Comparison of ENCODE assay signal across 10 cellular contexts in genomic region chr7:74182453-74183090, GRCh38. TPM values are rescaled to one million over a fixed set of nuclear protein-coding genes. Genes with fewer than 3 reads are reported as not detected.
DNase-seq lines count a peak whose midpoint lies in the region; ATAC-seq and TF ChIP-seq lines count a peak whose summit lies in the region.
"Had no signal": no experiment of that assay in that cellular context is flagged by ENCODE, and none has a peak within 500 bp of the region (broad histone marks: within the 10 kb centered on the region; RNA-seq: fewer than 3 reads in every experiment).

No MANE protein-coding gene starts in this region.

- H3K27me3 ChIP-seq in iPS-15b (ENCODE audit: control insufficient read depth, insufficient read depth, low read length), result no peaks in the 10 kb centered on the region

- no peak for ATAC-seq in activated T-cell treated with anti-CD3 and anti-CD28 coated beads, Interleukin-2, amount 50 U/mL, for 4 hours
- ATAC-seq in activated CD8-positive, alpha-beta T cell treated with anti-CD3 and anti-CD28 coated beads for 36 hours, result no peak
- no peak for ATAC-seq in stimulated activated naive CD8-positive, alpha-beta T cell treated with anti-CD3 and anti-CD28 coated beads, Interleukin-15, amount 100 ng/mL, for 72 hours

- H3K36me3 Mint-ChIP-seq in activated T-cell treated with anti-CD3 and anti-CD28 coated beads, Interleukin-2, amount 50 U/mL, for 4 hours (ENCODE audit: insufficient read depth), result peaks cover 20% of the 10 kb centered on the region
- H3K36me3 Mint-ChIP-seq in activated CD8-positive, alpha-beta T cell treated with anti-CD3 and anti-CD28 coated beads for 36 hours (ENCODE audit: low read depth), result peaks cover 74% of the 10 kb centered on the region

- H3K9me3 ChIP-seq in iPS-15b (ENCODE audit: control insufficient read depth, insufficient read depth, low read length), result no peaks in the 10 kb centered on the region

- peaks cover 88% of the 10 kb centered on the region for H3K4me1 Mint-ChIP-seq in activated T-cell treated with anti-CD3 and anti-CD28 coated beads, Interleukin-2, amount 50 U/mL, for 4 hours (ENCODE audit: low read depth)
- H3K4me1 Mint-ChIP-seq in activated CD8-positive, alpha-beta T cell treated with anti-CD3 and anti-CD28 coated beads for 36 hours (ENCODE audit: low read depth), result peaks cover 82% of the 10 kb centered on the region
- peaks cover 92% of the 10 kb centered on the region for H3K4me1 Mint-ChIP-seq in stimulated activated naive CD8-positive, alpha-beta T cell treated with anti-CD3 and anti-CD28 coated beads, Interleukin-15, amount 100 ng/mL, for 72 hours

- intact Hi-C loops in activated CD8-positive, alpha-beta T cell treated with anti-CD3 and anti-CD28 coated beads for 36 hours (cut with micrococcal nuclease), result loop anchor here (5.0 kb wide), 1 partner anchor 115 kb away; no protein-coding TSS in a partner anchor

- CTCF ChIA-PET in activated CD8-positive, alpha-beta T cell treated with anti-CD3 and anti-CD28 coated beads for 36 hours (lab: Charles Lee), result interaction anchor here (1.1 to 2.5 kb wide), 3 partner anchors 10 to 219 kb away, joined by 3 to 7 read pairs (median 6); no protein-coding TSS in a partner anchor

- DNase-seq in activated T-cell treated with anti-CD3 and anti-CD28 coated beads, Interleukin-2, amount 50 U/mL, for 4 hours, result no peak
- DNase-seq in activated T-cell treated with anti-CD3 and anti-CD28 coated beads, Interleukin-2, amount 50 U/mL, for 1 hour, result no peak
- no peak for DNase-seq in activated CD8-positive, alpha-beta T cell treated with anti-CD3 and anti-CD28 coated beads for 36 hours
- no peak for DNase-seq in stimulated activated naive CD8-positive, alpha-beta T cell treated with anti-CD3 and anti-CD28 coated beads, Interleukin-15, amount 100 ng/mL, for 72 hours
- DNase-seq in activated CD8-positive, alpha-beta memory T cell treated with anti-CD3 and anti-CD28 coated beads, Interleukin-2, amount 50 U/mL, for 4 hours, result no peak
- DNase-seq in NCI-H748 treated with DMSO at 0.1 percent for 48 hours (lab: John Stamatoyannopoulos, UW) (no peak), NCI-H82 treated with DMSO at 0.1 percent for 48 hours (lab: John Stamatoyannopoulos, UW; ENCODE audit: unreplicated experiment) (no peak)
- DNase-seq: MV-4-11 had no signal

- H3K9me3 Mint-ChIP-seq in activated T-cell treated with anti-CD3 and anti-CD28 coated beads, Interleukin-2, amount 50 U/mL, for 4 hours, result no peaks in the 10 kb centered on the region
- H3K9me3 Mint-ChIP-seq in activated CD8-positive, alpha-beta T cell treated with anti-CD3 and anti-CD28 coated beads for 36 hours, result no peaks in the 10 kb centered on the region
- H3K9me3 Mint-ChIP-seq in stimulated activated naive CD8-positive, alpha-beta T cell treated with anti-CD3 and anti-CD28 coated beads, Interleukin-15, amount 100 ng/mL, for 72 hours, result no peaks in the 10 kb centered on the region

- no peaks in the 10 kb centered on the region for H3K27me3 Mint-ChIP-seq in activated T-cell treated with anti-CD3 and anti-CD28 coated beads, Interleukin-2, amount 50 U/mL, for 4 hours (ENCODE audit: low read depth)
- no peaks in the 10 kb centered on the region for H3K27me3 Mint-ChIP-seq in activated CD8-positive, alpha-beta T cell treated with anti-CD3 and anti-CD28 coated beads for 36 hours
- no peaks in the 10 kb centered on the region for H3K27me3 Mint-ChIP-seq in stimulated activated naive CD8-positive, alpha-beta T cell treated with anti-CD3 and anti-CD28 coated beads, Interleukin-15, amount 100 ng/mL, for 72 hours

- H3K4me1 ChIP-seq in iPS-15b (ENCODE audit: control insufficient read depth, insufficient read depth, low read length), result peaks cover 2% of the 10 kb centered on the region

- POLR2A ChIA-PET in activated CD8-positive, alpha-beta T cell treated with anti-CD3 and anti-CD28 coated beads for 36 hours (lab: Charles Lee), result interaction anchor here (0.6 to 3.4 kb wide), 3 partner anchors 7 to 83 kb away, joined by 4 to 23 read pairs (median 12); no protein-coding TSS in a partner anchor

- H3K4me3 ChIP-seq in iPS-15b (ENCODE audit: low read depth, low read length), result no peak overlapping the region
- H3K4me3 ChIP-seq: skin epidermis had no signal

- H3K9ac ChIP-seq in iPS-15b (ENCODE audit: low read depth, low read length), result peak overlapping the region; percentile 26

- TF ChIP-seq CTCF in activated CD8-positive, alpha-beta T cell treated with anti-CD3 and anti-CD28 coated beads for 36 hours (IDR thresholded peaks at IDR 0.05), result no peak

- peak overlapping the region; percentile 36 for H3K27ac Mint-ChIP-seq in activated CD8-positive, alpha-beta T cell treated with anti-CD3 and anti-CD28 coated beads for 36 hours
- peak overlapping the region; percentile 16 to 48 for H3K27ac Mint-ChIP-seq in stimulated activated naive CD8-positive, alpha-beta T cell treated with anti-CD3 and anti-CD28 coated beads, Interleukin-15, amount 100 ng/mL, for 72 hours

- no peaks in the 10 kb centered on the region for H3K36me3 ChIP-seq in iPS-15b (ENCODE audit: control insufficient read depth, insufficient read depth, low read length)

- peak overlapping the region; percentile 25 for H3K4me3 Mint-ChIP-seq in activated T-cell treated with anti-CD3 and anti-CD28 coated beads, Interleukin-2, amount 50 U/mL, for 4 hours
- H3K4me3 Mint-ChIP-seq in activated CD8-positive, alpha-beta T cell treated with anti-CD3 and anti-CD28 coated beads for 36 hours, result no peak overlapping the region
- peak overlapping the region; percentile 21 for H3K4me3 Mint-ChIP-seq in stimulated activated naive CD8-positive, alpha-beta T cell treated with anti-CD3 and anti-CD28 coated beads, Interleukin-15, amount 100 ng/mL, for 72 hours

RNA-seq across cellular contexts. Expression of gene EIF4H, which starts 8.4 kb away (rescaled TPM):
- 100 to 1,000 TPM; 427 to 433 (median 433) TPM for total RNA-seq in activated T-cell treated with anti-CD3 and anti-CD28 coated beads, Interleukin-2, amount 50 U/mL, for 4 hours
- total RNA-seq in activated CD8-positive, alpha-beta T cell treated with anti-CD3 and anti-CD28 coated beads for 36 hours, result 100 to 1,000 TPM; 461 to 464 TPM

RNA-seq across cellular contexts. Expression of gene LAT2, which starts 27.2 kb away (rescaled TPM):
- 10 to 100 TPM in 1 of 3 donors, 1 to 10 TPM in 2; 2.5 to 12.5 (median 5.9) TPM for total RNA-seq in activated T-cell treated with anti-CD3 and anti-CD28 coated beads, Interleukin-2, amount 50 U/mL, for 4 hours
- total RNA-seq in activated CD8-positive, alpha-beta T cell treated with anti-CD3 and anti-CD28 coated beads for 36 hours, result 1 to 10 TPM; 2.4 to 3.2 TPM
